In genomic region chr3:14077310-14077709, GRCh38 we compare ENCODE assay signal across 18 cellular contexts.
"Had no signal": no experiment of that assay in that cellular context is flagged by ENCODE, and none has a peak within 500 bp of the region (broad histone marks: within the 10 kb centered on the region; RNA-seq: fewer than 3 reads in every experiment).

No MANE protein-coding gene starts in this region.

- H3K4me2 ChIP-seq: hepatocyte had no signal

- H3K4me3 ChIP-seq: hepatocyte, pancreas, psoas muscle, transverse colon, vagina had no signal

- DNase-seq: activated CD4-positive, alpha-beta memory T cell treated with anti-CD3 and anti-CD28 coated beads, Interleukin-2, amount 10 ng/mL, durations not matched to agents 7 days and 5 days; activated CD4-positive, alpha-beta T cell treated with anti-CD3 and anti-CD28 coated beads, Interleukin-2, amount 10 ng/mL, durations not matched to agents 24 days and 14 days; activated naive CD4-positive, alpha-beta T cell; glutamatergic neuron; immature natural killer cell; left ventricle myocardium superior; pancreas; psoas muscle; right cardiac atrium; stimulated activated CD4-positive, alpha-beta T cell treated with anti-CD3 and anti-CD28 coated beads, Interleukin-12 subunit alpha, Interleukin-12 subunit beta, amount 100 ng/mL, for 4 hours; T1000; transverse colon had no signal

- H3K27ac ChIP-seq: hepatocyte, neutrophil, pancreas, psoas muscle, transverse colon, vagina had no signal

- H3K27me3 ChIP-seq: hepatocyte, neutrophil, pancreas, transverse colon, vagina had no signal

- H3K9me3 ChIP-seq: pancreas, psoas muscle, transverse colon, vagina had no signal

- H3K4me1 ChIP-seq: pancreas, psoas muscle, transverse colon, vagina had no signal

- H2AFZ ChIP-seq: hepatocyte had no signal

- H3K79me2 ChIP-seq: hepatocyte had no signal

- H3K36me3 ChIP-seq: neutrophil, pancreas, transverse colon, vagina had no signal

- ATAC-seq: left ventricle myocardium superior; pancreas; psoas muscle; right cardiac atrium; stimulated activated memory B cell treated with anti-CD40 and anti-IgM and Interleukin-4, amounts not matched to agents 10 μg/mL and 1 μg/mL and 100 μg/mL, for 72 hours; WTC11 had no signal

- FAIRE-seq: frontal cortex had no signal
